Comparison of ENCODE assay signal across 10 cellular contexts in genomic region chr15:94119215-94119815, GRCh38.
DNase-seq lines count a peak whose midpoint lies in the region; ATAC-seq and TF ChIP-seq lines count a peak whose summit lies in the region.
"Had no signal": no experiment of that assay in that cellular context is flagged by ENCODE, and none has a peak within 500 bp of the region (broad histone marks: within the 10 kb centered on the region; RNA-seq: fewer than 3 reads in every experiment).

No MANE protein-coding gene starts in this region.

- H3K4me3 ChIP-seq in BE2C (ENCODE audit: low read depth, low read length) (no peak overlapping the region), fibroblast of the aortic adventitia (ENCODE audit: low read depth, low read length) (no peak overlapping the region), neuron (ENCODE audit: low read length) (no peak overlapping the region)
- H3K4me3 ChIP-seq: K562, skin epidermis had no signal

- H3K27me3 ChIP-seq in BE2C (no peaks in the 10 kb centered on the region), neuron (ENCODE audit: insufficient read depth, low read length) (no peaks in the 10 kb centered on the region)

- H2AFZ ChIP-seq in neuron (ENCODE audit: low read depth, low read length), result peak overlapping the region; percentile 41

- no peak for TF ChIP-seq CTCF in BE2C (IDR thresholded peaks at IDR 0.05; ENCODE audit: low read depth, low read length)
- no peak for TF ChIP-seq CTCF in fibroblast of the aortic adventitia (IDR thresholded peaks at IDR 0.05; ENCODE audit: insufficient read depth, low read length)

- ATAC-seq in HG03159 (IDR thresholded peaks at IDR 0.05; ENCODE audit: unreplicated experiment) (peak; percentile 16), GM19397 (IDR thresholded peaks at IDR 0.05; ENCODE audit: unreplicated experiment) (no peak)

- H3K36me3 ChIP-seq in BE2C, result no peaks in the 10 kb centered on the region
- no peaks in the 10 kb centered on the region for H3K36me3 ChIP-seq in neuron (ENCODE audit: insufficient read depth, low read length)

- H3K9me3 ChIP-seq in BE2C (no peaks in the 10 kb centered on the region), neuron (ENCODE audit: low read length) (peaks cover 2% of the 10 kb centered on the region)

- H3K4me1 ChIP-seq in BE2C, result peaks cover 7% of the 10 kb centered on the region
- H3K4me1 ChIP-seq in neuron (ENCODE audit: insufficient read depth, low read length), result peaks cover 9% of the 10 kb centered on the region

- DNase-seq in BE2C (peak; percentile 21), fibroblast of the aortic adventitia (ENCODE audit: low read depth) (peak; percentile 31), SKM-1 (lab: John Stamatoyannopoulos, UW; ENCODE audit: unreplicated experiment) (no peak), NCI-H510A treated with DMSO at 0.1 percent for 48 hours (lab: John Stamatoyannopoulos, UW) (no peak), NCI-H524 treated with DMSO at 0.1 percent for 48 hours (lab: John Stamatoyannopoulos, UW) (no peak)

Comparison
In these comparisons a context has a peak if more than half of its experiments do, and no peak if none do; other contexts are left out.
1. DNase-seq: peak in BE2C (single experiment) and fibroblast of the aortic adventitia (single experiment); none in SKM-1 (single experiment), NCI-H510A treated with DMSO at 0.1 percent for 48 hours (single experiment) and NCI-H524 treated with DMSO at 0.1 percent for 48 hours (single experiment).